Comparison of ENCODE assay signal across 8 cellular contexts in genomic region chr9:129258823-129259301, GRCh38.
DNase-seq lines count a peak whose midpoint lies in the region; ATAC-seq and TF ChIP-seq lines count a peak whose summit lies in the region.

No MANE protein-coding gene starts in this region.

- H3K4me3 ChIP-seq in ascending aorta = peak overlapping the region; percentile 20 to 53

- no peaks in the 10 kb centered on the region for H3K9me3 ChIP-seq in ascending aorta

- intact Hi-C loops in activated CD4-positive, alpha-beta T cell treated with anti-CD3 and anti-CD28 coated beads for 36 hours (cut with DNase I, micrococcal nuclease) = loop anchor here (1.0 to 5.0 kb wide), 9 partner anchors 22 to 367 kb away; partner anchors contain the start of genes IER5L (in 1 of the 2), NTMT1 (in 1 of the 2) and PTPA (in 1 of the 2)
- intact Hi-C loops in ascending aorta (cut with DNase I) = loop anchor here (5.0 kb wide), 2 partner anchors 78 to 353 kb away; no protein-coding TSS in a partner anchor

- H3K4me1 Mint-ChIP-seq in activated CD4-positive, alpha-beta T cell treated with anti-CD3 and anti-CD28 coated beads for 36 hours = peaks cover 27% of the 10 kb centered on the region
- peaks cover 20 to 23% of the 10 kb centered on the region in 2 donors for H3K4me1 Mint-ChIP-seq in immature natural killer cell

- CTCF ChIA-PET in activated CD4-positive, alpha-beta T cell treated with anti-CD3 and anti-CD28 coated beads for 36 hours (lab: Charles Lee) = interaction anchor here (0.6 to 1.2 kb wide), 3 partner anchors 18 to 235 kb away, joined by 3 to 4 read pairs (median 3); no protein-coding TSS in a partner anchor

- ATAC-seq in activated CD4-positive, alpha-beta T cell treated with anti-CD3 and anti-CD28 coated beads for 36 hours = peak; percentile 13
- ATAC-seq in GM21619 (IDR thresholded peaks at IDR 0.05; ENCODE audit: unreplicated experiment) (no peak), GM21381 (IDR thresholded peaks at IDR 0.05; ENCODE audit: unreplicated experiment) (no peak)

- TF ChIP-seq CTCF in ascending aorta (IDR thresholded peaks at IDR 0.05) = no peak

- peak overlapping the region; percentile 61 for H3K4me3 Mint-ChIP-seq in activated CD4-positive, alpha-beta T cell treated with anti-CD3 and anti-CD28 coated beads for 36 hours
- peak overlapping the region; percentile 59 to 81 (median 78) for H3K4me3 Mint-ChIP-seq in immature natural killer cell

- peaks cover 15% of the 10 kb centered on the region for H3K27me3 Mint-ChIP-seq in activated CD4-positive, alpha-beta T cell treated with anti-CD3 and anti-CD28 coated beads for 36 hours
- H3K27me3 Mint-ChIP-seq in immature natural killer cell (ENCODE audit: low read depth in 3 of 3) = peaks cover 11 to 29% (median 26%) of the 10 kb centered on the region in 3 donors

- DNase-seq in activated CD4-positive, alpha-beta T cell treated with anti-CD3 and anti-CD28 coated beads for 36 hours = peak; percentile 28
- DNase-seq in activated CD4-positive, alpha-beta T cell treated with anti-CD3 and anti-CD28 coated beads for 1 hour = no peak
- DNase-seq in ascending aorta (ENCODE audit: low spot score in 2 of 2) (peak in 1 of 2 donors; percentile 5), immature natural killer cell (peak; percentile 16 to 29 (median 19)), NCI-H2107 treated with DMSO at 0.1 percent for 48 hours (lab: John Stamatoyannopoulos, UW; ENCODE audit: unreplicated experiment) (no peak)

- H3K4me1 ChIP-seq in ascending aorta = peaks cover 10 to 14% of the 10 kb centered on the region in 2 donors

- H3K36me3 Mint-ChIP-seq in activated CD4-positive, alpha-beta T cell treated with anti-CD3 and anti-CD28 coated beads for 36 hours (ENCODE audit: low read depth) = no peaks in the 10 kb centered on the region
- H3K36me3 Mint-ChIP-seq in immature natural killer cell = no peaks in the 10 kb centered on the region

- no peaks in the 10 kb centered on the region for H3K9me3 Mint-ChIP-seq in activated CD4-positive, alpha-beta T cell treated with anti-CD3 and anti-CD28 coated beads for 36 hours (ENCODE audit: low read depth)
- no peaks in the 10 kb centered on the region for H3K9me3 Mint-ChIP-seq in immature natural killer cell

- H3K27ac ChIP-seq in ascending aorta = no peak overlapping the region
- H3K27ac ChIP-seq in temporal lobe (ENCODE audit: low read depth, low read length) = peak overlapping the region; percentile 63

- H3K36me3 ChIP-seq in ascending aorta = no peaks in the 10 kb centered on the region

- H3K27ac Mint-ChIP-seq in activated CD4-positive, alpha-beta T cell treated with anti-CD3 and anti-CD28 coated beads for 36 hours = no peak overlapping the region
- peak overlapping the region in 1 of 6 donors; percentile 35 for H3K27ac Mint-ChIP-seq in immature natural killer cell

- POLR2A ChIA-PET in activated CD4-positive, alpha-beta T cell treated with anti-CD3 and anti-CD28 coated beads for 36 hours (lab: Charles Lee) = interaction anchor here (0.7 to 1.4 kb wide), 2 partner anchors 81 to 123 kb away, joined by 5 to 6 read pairs; partner anchors contain the start of gene IER5L

- no peaks in the 10 kb centered on the region for H3K27me3 ChIP-seq in ascending aorta

Comparison
In these comparisons a context has a peak if more than half of its experiments do, and no peak if none do; other contexts are left out.
1. DNase-seq: peak in activated CD4-positive, alpha-beta T cell treated with anti-CD3 and anti-CD28 coated beads for 36 hours (single experiment) and immature natural killer cell (3 of 3); none in activated CD4-positive, alpha-beta T cell treated with anti-CD3 and anti-CD28 coated beads for 1 hour (single experiment) and NCI-H2107 treated with DMSO at 0.1 percent for 48 hours (single experiment).